In the genomic region with DNA sequence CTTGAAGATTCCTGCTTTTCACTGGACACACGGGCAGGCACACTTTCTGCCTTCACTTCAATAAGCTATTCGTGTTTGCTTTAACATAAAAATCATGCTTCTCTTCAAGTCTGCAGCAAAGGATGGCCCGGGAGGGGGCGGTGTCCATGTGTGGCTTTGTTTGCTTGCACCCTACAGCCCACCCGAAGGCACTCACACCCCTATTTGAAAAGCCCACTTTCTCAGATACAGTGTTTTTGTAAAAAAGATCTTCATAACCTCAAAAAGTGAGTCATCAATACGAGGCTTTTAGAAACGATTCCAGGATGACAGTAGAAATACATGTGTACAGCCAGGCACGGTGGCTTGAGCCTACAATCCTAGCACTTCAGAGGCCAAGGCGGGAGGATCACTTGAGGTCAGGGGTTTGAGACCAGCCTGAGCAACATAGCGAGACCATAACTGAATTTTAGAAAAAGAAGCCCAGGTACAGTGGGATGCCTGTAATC, we compare ENCODE assay signal across 15 cellular contexts. TPM values are rescaled to one million over a fixed set of nuclear protein-coding genes. Genes with fewer than 3 reads are reported as not detected.
DNase-seq lines count a peak whose midpoint lies in the region; ATAC-seq and TF ChIP-seq lines count a peak whose summit lies in the region.
"Had no signal": no experiment of that assay in that cellular context is flagged by ENCODE, and none has a peak within 500 bp of the region (broad histone marks: within the 10 kb centered on the region; RNA-seq: fewer than 3 reads in every experiment).

No MANE protein-coding gene starts in this region.

- H4K12ac ChIP-seq in trophoblast cell (ENCODE audit: low read depth, low read length): no peak overlapping the region

- H3K36me3 ChIP-seq in right atrium auricular region (no peaks in the 10 kb centered on the region), trophoblast cell (ENCODE audit: control insufficient read depth in 1 of 2, insufficient read depth in 2 of 2, low read length in 2 of 2) (no peaks in the 10 kb centered on the region)
- H3K36me3 ChIP-seq: pancreas, suprapubic skin had no signal

- no peaks in the 10 kb centered on the region for H3K9me3 ChIP-seq in right atrium auricular region
- no peaks in the 10 kb centered on the region for H3K9me3 ChIP-seq in trophoblast cell (ENCODE audit: insufficient read depth, low read depth, low read length)
- H3K9me3 ChIP-seq: pancreas, suprapubic skin had no signal

- H3K4me3 ChIP-seq in right atrium auricular region (no peak overlapping the region), trophoblast cell (ENCODE audit: low read depth, low read length) (no peak overlapping the region)
- H3K4me3 ChIP-seq: pancreas, suprapubic skin had no signal

- H4K91ac ChIP-seq in trophoblast cell (ENCODE audit: low read depth, low read length): no peak overlapping the region

- H2BK5ac ChIP-seq in trophoblast cell (ENCODE audit: low read depth, low read length, poor library complexity): no peak overlapping the region

- no peaks in the 10 kb centered on the region for H3K27me3 Mint-ChIP-seq in WTC11 (ENCODE audit: low read depth)
- H3K27me3 Mint-ChIP-seq in activated CD8-positive, alpha-beta T cell treated with anti-CD3 and anti-CD28 coated beads, Interleukin-2, amount 10 ng/mL, durations not matched to agents 7 days and 5 days (ENCODE audit: low read depth): peaks cover 13% of the 10 kb centered on the region

- H3K27ac ChIP-seq in right atrium auricular region: no peak overlapping the region
- no peak overlapping the region for H3K27ac ChIP-seq in trophoblast cell (ENCODE audit: low read depth, low read length)
- H3K27ac ChIP-seq: suprapubic skin had no signal

- DNase-seq in cardiac septum (ENCODE audit: low spot score): peak; percentile 38
- DNase-seq in right atrium auricular region (ENCODE audit: low spot score): no peak
- peak; percentile 1 for DNase-seq in WTC11 (ENCODE audit: low spot score)
- DNase-seq in iris pigment epithelial cell (ENCODE audit: low read depth): peak; percentile 51
- no peak for DNase-seq in trophoblast cell
- no peak for DNase-seq in activated CD8-positive, alpha-beta T cell treated with anti-CD3 and anti-CD28 coated beads, Interleukin-2, amount 10 ng/mL, durations not matched to agents 7 days and 5 days
- no peak for DNase-seq in stimulated activated CD4-positive, alpha-beta T cell treated with anti-CD3 and anti-CD28 coated beads, Interleukin-2, amount 100 ng/mL, for 48 hours
- DNase-seq: activated CD4-positive, alpha-beta T cell treated with anti-CD3 and anti-CD28 coated beads, Interleukin-2, amount 10 ng/mL, durations not matched to agents 24 days and 14 days; AML-193; NCI-H1092 treated with DMSO at 0.1 percent for 48 hours had no signal

- H3K36me3 Mint-ChIP-seq in WTC11: no peaks in the 10 kb centered on the region
- H3K36me3 Mint-ChIP-seq in activated CD8-positive, alpha-beta T cell treated with anti-CD3 and anti-CD28 coated beads, Interleukin-2, amount 10 ng/mL, durations not matched to agents 7 days and 5 days (ENCODE audit: low read depth): no peaks in the 10 kb centered on the region
- H3K36me3 Mint-ChIP-seq: brain had no signal

- no peak overlapping the region for H3K18ac ChIP-seq in trophoblast cell (ENCODE audit: low read length)

- H3K4me1 ChIP-seq in right atrium auricular region (no peaks in the 10 kb centered on the region), trophoblast cell (ENCODE audit: control insufficient read depth in 1 of 2, insufficient read depth in 2 of 2, low read length in 2 of 2) (no peaks in the 10 kb centered on the region)

- H2BK12ac ChIP-seq in trophoblast cell (ENCODE audit: low read length): no peak overlapping the region

- no peak overlapping the region for H3K14ac ChIP-seq in trophoblast cell (ENCODE audit: low read length)

- POLR2A ChIA-PET in WTC11 (lab: Charles Lee): no interaction called here
- POLR2A ChIA-PET in activated CD8-positive, alpha-beta T cell treated with anti-CD3 and anti-CD28 coated beads, Interleukin-2, amount 10 ng/mL, durations not matched to agents 7 days and 5 days (lab: Charles Lee): no interaction called here

- no peak for ATAC-seq in WTC11
- ATAC-seq in GM19452 (IDR thresholded peaks at IDR 0.05; ENCODE audit: unreplicated experiment): no peak
- no peak for ATAC-seq in activated CD8-positive, alpha-beta T cell treated with anti-CD3 and anti-CD28 coated beads, Interleukin-2, amount 10 ng/mL, durations not matched to agents 7 days and 5 days
- ATAC-seq: pancreas had no signal

- H3K4me3 Mint-ChIP-seq in WTC11: no peak overlapping the region
- H3K4me3 Mint-ChIP-seq in activated CD8-positive, alpha-beta T cell treated with anti-CD3 and anti-CD28 coated beads, Interleukin-2, amount 10 ng/mL, durations not matched to agents 7 days and 5 days: no peak overlapping the region
- H3K4me3 Mint-ChIP-seq: activated CD4-positive, alpha-beta T cell treated with anti-CD3 and anti-CD28 coated beads, Interleukin-2, amount 10 ng/mL, durations not matched to agents 24 days and 14 days; brain; T-helper 1 cell treated with Interleukin-12 subunit alpha and Interleukin-12 subunit beta and Interleukin-4 antibody, amounts not matched to agents 30 μg/mL and 1 μg/mL, for 36 hours had no signal

- no peak overlapping the region for H2AFZ ChIP-seq in trophoblast cell (ENCODE audit: insufficient read depth, low read length, poor library complexity)

- no peak overlapping the region for H2AK5ac ChIP-seq in trophoblast cell (ENCODE audit: low read length)

- no peak overlapping the region for H3K9ac ChIP-seq in trophoblast cell (ENCODE audit: low read length)

- no peaks in the 10 kb centered on the region for H3K79me1 ChIP-seq in trophoblast cell (ENCODE audit: low read length)

- no peaks in the 10 kb centered on the region; the same call in none of the 2 replicates for H3K4me1 Mint-ChIP-seq in WTC11
- H3K4me1 Mint-ChIP-seq in activated CD8-positive, alpha-beta T cell treated with anti-CD3 and anti-CD28 coated beads, Interleukin-2, amount 10 ng/mL, durations not matched to agents 7 days and 5 days (ENCODE audit: low read depth): peaks cover 6% of the 10 kb centered on the region

- H3K23ac ChIP-seq in trophoblast cell (ENCODE audit: low read length): no peak overlapping the region

- no peak overlapping the region for H3K4ac ChIP-seq in trophoblast cell (ENCODE audit: low read depth, low read length)

- no peaks in the 10 kb centered on the region for H3K79me2 ChIP-seq in trophoblast cell (ENCODE audit: control insufficient read depth, insufficient read depth, low read length, poor library complexity)

- WGBS in trophoblast cell (ENCODE audit: extremely low coverage, insufficient coverage, insufficient read length): no CpG with 5 or more reads among the region's 10 CpGs

- CTCF ChIA-PET in WTC11 (lab: Charles Lee): interaction anchor here (0.6 to 1.8 kb wide), 5 partner anchors 13 to 397 kb away, joined by 3 to 16 read pairs (median 3); no protein-coding TSS in a partner anchor
- CTCF ChIA-PET in activated CD8-positive, alpha-beta T cell treated with anti-CD3 and anti-CD28 coated beads, Interleukin-2, amount 10 ng/mL, durations not matched to agents 7 days and 5 days (lab: Charles Lee): interaction anchor here (1.8 kb wide), 1 partner anchor 143 kb away, joined by 7 read pairs; no protein-coding TSS in a partner anchor

- H4K8ac ChIP-seq in trophoblast cell (ENCODE audit: low read depth, low read length): no peak overlapping the region

- no peak overlapping the region for H3K4me2 ChIP-seq in trophoblast cell (ENCODE audit: low read length)

- no peaks in the 10 kb centered on the region for H3K27me3 ChIP-seq in right atrium auricular region
- no peaks in the 10 kb centered on the region for H3K27me3 ChIP-seq in trophoblast cell (ENCODE audit: insufficient read depth, low read length)
- H3K27me3 ChIP-seq: pancreas, suprapubic skin had no signal

- no peaks in the 10 kb centered on the region for H3K9me3 Mint-ChIP-seq in WTC11
- no peaks in the 10 kb centered on the region for H3K9me3 Mint-ChIP-seq in activated CD8-positive, alpha-beta T cell treated with anti-CD3 and anti-CD28 coated beads, Interleukin-2, amount 10 ng/mL, durations not matched to agents 7 days and 5 days (ENCODE audit: insufficient read depth)
- H3K9me3 Mint-ChIP-seq: activated CD4-positive, alpha-beta T cell treated with anti-CD3 and anti-CD28 coated beads, Interleukin-2, amount 10 ng/mL, durations not matched to agents 24 days and 14 days; T-helper 1 cell treated with Interleukin-12 subunit alpha and Interleukin-12 subunit beta and Interleukin-4 antibody, amounts not matched to agents 30 μg/mL and 1 μg/mL, for 36 hours had no signal

- no peak for TF ChIP-seq CTCF in right atrium auricular region (IDR thresholded peaks at IDR 0.05)
- TF ChIP-seq CTCF in WTC11 (IDR thresholded peaks at IDR 0.05): no peak

- intact Hi-C loops in cardiac septum (cut with DNase I): no loop called here

- no peak overlapping the region for H3K27ac Mint-ChIP-seq in WTC11
- no peak overlapping the region for H3K27ac Mint-ChIP-seq in activated CD8-positive, alpha-beta T cell treated with anti-CD3 and anti-CD28 coated beads, Interleukin-2, amount 10 ng/mL, durations not matched to agents 7 days and 5 days
- H3K27ac Mint-ChIP-seq: activated CD4-positive, alpha-beta T cell treated with anti-CD3 and anti-CD28 coated beads, Interleukin-2, amount 10 ng/mL, durations not matched to agents 24 days and 14 days; brain; T-helper 1 cell treated with Interleukin-12 subunit alpha and Interleukin-12 subunit beta and Interleukin-4 antibody, amounts not matched to agents 30 μg/mL and 1 μg/mL, for 36 hours had no signal

- no peak overlapping the region for H2BK120ac ChIP-seq in trophoblast cell (ENCODE audit: insufficient read depth, low read length, poor library complexity)

TF ChIP-seq in WTC11, 78 proteins besides CTCF, POLR2A, EP300 and RAD21 (continues in another document):
- TF ChIP-seq GTF2I (CRISPR knock-in tag; conservative IDR thresholded peaks at IDR 0.05): no peak
- no peak for TF ChIP-seq JAZF1 (CRISPR knock-in tag; IDR thresholded peaks at IDR 0.05)
- TF ChIP-seq PRRX2 (CRISPR knock-in tag; IDR thresholded peaks at IDR 0.05): no peak
- no peak for TF ChIP-seq NR1H2 (CRISPR knock-in tag; IDR thresholded peaks at IDR 0.05)
- TF ChIP-seq MXD4 (CRISPR knock-in tag; IDR thresholded peaks at IDR 0.05; ENCODE audit: borderline replicate concordance): no peak
- no peak for TF ChIP-seq RELA (CRISPR knock-in tag; IDR thresholded peaks at IDR 0.05; ENCODE audit: borderline replicate concordance)

RNA-seq across cellular contexts. Expression of a gene that starts 36.5 kb away (rescaled TPM):
- total RNA-seq in cardiac septum: 21.6 TPM
- total RNA-seq in right atrium auricular region: 10 to 100 TPM; 28.7 to 35.5 TPM
- 10.5 to 12.4 TPM (median 11.8 TPM) in 3 replicates for total RNA-seq in WTC11 (2021)
- polyA plus RNA-seq in trophoblast cell (2013): 124 and 139 TPM in 2 replicates
- 10 to 100 TPM; 55.8 to 56.6 TPM for total RNA-seq in activated CD8-positive, alpha-beta T cell treated with anti-CD3 and anti-CD28 coated beads, Interleukin-2, amount 10 ng/mL, durations not matched to agents 7 days and 5 days

Comparison
In these comparisons a context has a peak if more than half of its experiments do, and no peak if none do; other contexts are left out.
1. DNase-seq: peak in cardiac septum (single experiment), WTC11 (single experiment) and iris pigment epithelial cell (single experiment); none in right atrium auricular region (single experiment), trophoblast cell (0 of 2), activated CD8-positive, alpha-beta T cell treated with anti-CD3 and anti-CD28 coated beads, Interleukin-2, amount 10 ng/mL, durations not matched to agents 7 days and 5 days (single experiment) and stimulated activated CD4-positive, alpha-beta T cell treated with anti-CD3 and anti-CD28 coated beads, Interleukin-2, amount 100 ng/mL, for 48 hours (0 of 2).